In genomic region chr5:154312571-154312970, GRCh38 we compare ENCODE assay signal across 22 cellular contexts.
DNase-seq lines count a peak whose midpoint lies in the region; ATAC-seq, FAIRE-seq and TF ChIP-seq lines count a peak whose summit lies in the region.
"Had no signal": no experiment of that assay in that cellular context is flagged by ENCODE, and none has a peak within 500 bp of the region (broad histone marks: within the 10 kb centered on the region; RNA-seq: fewer than 3 reads in every experiment).

No MANE protein-coding gene starts in this region.

- H3K27ac ChIP-seq in A549 (peak overlapping the region; percentile 67 to 79), IMR-90 (ENCODE audit: insufficient read depth, low read length) (no peak overlapping the region)

- H3K23ac ChIP-seq in IMR-90 (ENCODE audit: low read depth, low read length) = no peak overlapping the region

- H4K5ac ChIP-seq in IMR-90 (ENCODE audit: low read depth, low read length) = no peak overlapping the region

- no peak overlapping the region for H3K18ac ChIP-seq in IMR-90 (ENCODE audit: low read depth, low read length)

- H3K9me3 ChIP-seq in A549 = no peaks in the 10 kb centered on the region
- H3K9me3 ChIP-seq in IMR-90 (ENCODE audit: control insufficient read depth, insufficient read depth, low read length) = no peaks in the 10 kb centered on the region

- no peak overlapping the region for H3K9ac ChIP-seq in IMR-90 (ENCODE audit: low read depth, low read length)

- TF ChIP-seq CTCF in A549 (IDR thresholded peaks at IDR 0.05) (no peak), IMR-90 (conservative IDR thresholded peaks at IDR 0.05; ENCODE audit: low read depth, low read length) (no peak), bronchial epithelial cell (IDR thresholded peaks at IDR 0.05; ENCODE audit: insufficient read depth, low read length, severe bottlenecking) (no peak), foreskin fibroblast (IDR thresholded peaks at IDR 0.05; ENCODE audit: low read depth, low read length) (no peak)

- no peak overlapping the region for H2AK9ac ChIP-seq in IMR-90 (replicated peaks; ENCODE audit: low read depth, low read length, poor library complexity)

- H3K9me1 ChIP-seq in IMR-90 (ENCODE audit: insufficient read depth, low read length) = peaks cover 24% of the 10 kb centered on the region

- H3K4me3 ChIP-seq in A549 = no peak overlapping the region
- no peak overlapping the region for H3K4me3 ChIP-seq in IMR-90 (ENCODE audit: insufficient read depth, low read depth, low read length)
- H3K4me3 ChIP-seq in bronchial epithelial cell (ENCODE audit: low read depth, low read length) = no peak overlapping the region
- no peak overlapping the region for H3K4me3 ChIP-seq in foreskin fibroblast (ENCODE audit: low read depth in 1 of 2, low read length in 2 of 2)

- H2AK5ac ChIP-seq in IMR-90 (ENCODE audit: low read depth, low read length) = no peak overlapping the region

- no peak overlapping the region for H2BK120ac ChIP-seq in IMR-90 (ENCODE audit: low read depth, low read length)

- dilution Hi-C loops in IMR-90 (cut with HindIII; ENCODE audit: low sequenced_read_pairs, unreplicated experiment) = no loop called here

- no peak overlapping the region for H3K14ac ChIP-seq in IMR-90 (replicated peaks; ENCODE audit: low read depth, low read length)

- intact Hi-C loops in IMR-90 (cut with micrococcal nuclease) = no loop called here

- H3K4me2 ChIP-seq in A549 (peak overlapping the region; percentile 41), IMR-90 (ENCODE audit: low read depth, low read length) (no peak overlapping the region)

- CTCF ChIA-PET in A549 (lab: Yijun Ruan, JAX) (interaction anchor here (0.6 to 1.6 kb wide), 5 partner anchors 10 to 240 kb away, joined by 3 to 6 read pairs (median 3); no protein-coding TSS in a partner anchor), IMR-90 (lab: Yijun Ruan, JAX) (interaction anchor here (0.5 kb wide), 1 partner anchor 20 kb away, joined by 3 read pairs; no protein-coding TSS in a partner anchor)

- POLR2A ChIA-PET in A549 (lab: Yijun Ruan, JAX) (interaction anchor here (1.1 to 1.3 kb wide), 2 partner anchors 25 to 115 kb away, joined by 3 to 4 read pairs; no protein-coding TSS in a partner anchor), IMR-90 (lab: Charles Lee; ENCODE audit: unreplicated experiment) (no interaction called here)

- in situ Hi-C loops in IMR-90 (cut with MboI; ENCODE audit: low sequenced_read_pairs) = no loop called here

- no peak overlapping the region for H2BK5ac ChIP-seq in IMR-90 (ENCODE audit: low read depth, low read length, poor library complexity, severe bottlenecking)

- H3K56ac ChIP-seq in IMR-90 (ENCODE audit: extremely low read depth, insufficient read depth, low read length) = no peak overlapping the region

- H4K20me1 ChIP-seq in IMR-90 (ENCODE audit: insufficient read depth, low read length) = peaks cover 7% of the 10 kb centered on the region; the same call in 1 of the 2 replicates

- ATAC-seq in A549 (no peak), IMR-90 (ENCODE audit: low read depth) (0 out of 2 replicates have a peak, but pooled peaks have one; percentile 18), GM18861 (IDR thresholded peaks at IDR 0.05; ENCODE audit: unreplicated experiment) (no peak)
- ATAC-seq: activated naive CD4-positive, alpha-beta T cell treated with anti-CD3 and anti-CD28 coated beads, Interleukin-2, amount 50 U/mL, for 72 hours; activated T-cell treated with anti-CD3 and anti-CD28 coated beads, Interleukin-2, amount 50 U/mL, for 72 hours; left lobe of liver; stimulated activated effector memory CD8-positive, alpha-beta T cell treated with anti-CD3 and anti-CD28 coated beads, Interleukin-12 subunit alpha, Interleukin-12 subunit beta, amount 100 ng/mL, for 72 hours had no signal

- H4K91ac ChIP-seq in IMR-90 (ENCODE audit: insufficient read depth, low read depth, low read length) = no peak overlapping the region

- peaks cover 31 to 63% of the 10 kb centered on the region in 2 experiments for H3K79me1 ChIP-seq in IMR-90 (ENCODE audit: low read depth in 1 of 2, low read length in 2 of 2)

- TF ChIP-seq POLR2A in A549 (IDR thresholded peaks at IDR 0.05; ENCODE audit: low read length) (no peak), IMR-90 (IDR thresholded peaks at IDR 0.05; ENCODE audit: low read depth, low read length) (no peak)

- H2BK20ac ChIP-seq in IMR-90 (ENCODE audit: low read depth, low read length) = no peak overlapping the region

- no peak overlapping the region for H2BK15ac ChIP-seq in IMR-90 (ENCODE audit: low read depth, low read length)

- H2AFZ ChIP-seq in IMR-90 (replicated peaks; ENCODE audit: low read length, poor library complexity) = no peak overlapping the region

- H3K27me3 ChIP-seq in IMR-90 (ENCODE audit: control insufficient read depth, insufficient read depth, low read length) = no peaks in the 10 kb centered on the region
- H3K27me3 ChIP-seq in bronchial epithelial cell (ENCODE audit: control insufficient read depth, insufficient read depth, low read length) = no peaks in the 10 kb centered on the region

- H3K36me3 ChIP-seq in IMR-90 (ENCODE audit: control insufficient read depth, insufficient read depth, low read length) = no peaks in the 10 kb centered on the region
- no peaks in the 10 kb centered on the region for H3K36me3 ChIP-seq in bronchial epithelial cell (ENCODE audit: control insufficient read depth, insufficient read depth, low read length)

- no peak overlapping the region for H3K4ac ChIP-seq in IMR-90 (ENCODE audit: low read depth, low read length)

- BruUV-seq in IMR-90 (replicated peaks; lab: Mats Ljungman, UMichigan) = no TSS peak

- DNase-seq in A549 (ENCODE audit: low read depth in 1 of 2, low spot score in 1 of 2) (peak in 1 of 2 experiments; percentile 21), IMR-90 (peak; percentile 40), bronchial epithelial cell (ENCODE audit: low read depth) (peak; percentile 26), foreskin fibroblast (peak; percentile 24 to 60), NAMALWA (ENCODE audit: low spot score) (no peak), DMS153 treated with DMSO at 0.1 percent for 48 hours (lab: John Stamatoyannopoulos, UW; ENCODE audit: unreplicated experiment) (no peak), mucosa of gallbladder (ENCODE audit: low spot score) (no peak)
- DNase-seq: activated B cell treated with CpG ODN at 0.5 μM for 24 hours; activated CD8-positive, alpha-beta memory T cell treated with anti-CD3 and anti-CD28 coated beads for 24 hours; activated T-cell treated with anti-CD3 and anti-CD28 coated beads, Interleukin-2, amount 50 U/mL, for 72 hours; CD4-positive, alpha-beta T cell; DMS153; foreskin melanocyte; NCI-H2029 treated with DMSO at 0.1 percent for 48 hours; NCI-H524; SIG-M5 had no signal

- no peak for FAIRE-seq in A549 (lab: Jason Lieb, UNC)
- FAIRE-seq in bronchial epithelial cell (lab: Jason Lieb, UNC) = no peak
- FAIRE-seq: A204.1, H1 had no signal

- no peak overlapping the region for H4K8ac ChIP-seq in IMR-90 (ENCODE audit: low read depth in 2 of 2, low read length in 2 of 2)

- TF ChIP-seq RAD21 in A549 (conservative IDR thresholded peaks at IDR 0.05 in 1 of 2, IDR thresholded peaks at IDR 0.05 in 1 of 2) (no peak), IMR-90 (IDR thresholded peaks at IDR 0.05; ENCODE audit: low read length) (no peak)

- peaks cover 71% of the 10 kb centered on the region for H3K4me1 ChIP-seq in A549
- peaks cover 10% of the 10 kb centered on the region for H3K4me1 ChIP-seq in IMR-90 (ENCODE audit: control insufficient read depth, insufficient read depth, low read length)

- TF ChIP-seq EP300 in A549 (IDR thresholded peaks at IDR 0.05) = no peak

TF ChIP-seq in A549, 52 proteins besides CTCF, POLR2A, EP300 and RAD21 (continues in another document):
- TF ChIP-seq KDM5A (IDR thresholded peaks at IDR 0.05) (no peak), ATOH8 (CRISPR knock-in tag; IDR thresholded peaks at IDR 0.05; ENCODE audit: low read depth) (no peak), NFE2L2 (conservative IDR thresholded peaks at IDR 0.05; ENCODE audit: low read length) (no peak), EHF (CRISPR knock-in tag; IDR thresholded peaks at IDR 0.05) (no peak), ELK1 (IDR thresholded peaks at IDR 0.05; ENCODE audit: low read depth, low read length) (no peak)

TF ChIP-seq in IMR-90, 13 proteins besides CTCF, POLR2A, EP300 and RAD21:
- TF ChIP-seq BHLHE40 (IDR thresholded peaks at IDR 0.05; ENCODE audit: low read depth, low read length) = no peak
- TF ChIP-seq NFE2L2 (IDR thresholded peaks at IDR 0.05; ENCODE audit: low read depth, low read length) = no peak
- no peak for TF ChIP-seq RCOR1 (IDR thresholded peaks at IDR 0.05; ENCODE audit: insufficient replicate concordance, low read length)
- TF ChIP-seq CEBPB (IDR thresholded peaks at IDR 0.05; ENCODE audit: low read depth, low read length) = no peak
- TF ChIP-seq RFX5 (IDR thresholded peaks at IDR 0.05; ENCODE audit: low read depth, low read length) = no peak
- no peak for TF ChIP-seq MAZ (IDR thresholded peaks at IDR 0.05; ENCODE audit: borderline replicate concordance, low read depth, low read length)

Comparison
In these comparisons a context has a peak if more than half of its experiments do, and no peak if none do; other contexts are left out.
1. DNase-seq: peak in IMR-90 (single experiment), bronchial epithelial cell (single experiment) and foreskin fibroblast (2 of 2); none in NAMALWA (single experiment), DMS153 treated with DMSO at 0.1 percent for 48 hours (single experiment) and mucosa of gallbladder (single experiment).